ENCODE assay signal across 8 cellular contexts in genomic region chr7:116588225-116588624, GRCh38.
DNase-seq lines count a peak whose midpoint lies in the region; ATAC-seq and TF ChIP-seq lines count a peak whose summit lies in the region.

No MANE protein-coding gene starts in this region.

- H3K36me3 Mint-ChIP-seq in activated naive CD4-positive, alpha-beta T cell treated with anti-CD3 and anti-CD28 coated beads, Interleukin-2, amount 10 ng/mL, durations not matched to agents 7 days and 5 days, result no peaks in the 10 kb centered on the region

- peak; percentile 37 for DNase-seq in activated naive CD4-positive, alpha-beta T cell treated with anti-CD3 and anti-CD28 coated beads, Interleukin-2, amount 10 ng/mL, durations not matched to agents 7 days and 5 days
- no peak for DNase-seq in activated naive CD4-positive, alpha-beta T cell (lab: John Stamatoyannopoulos, UW)
- DNase-seq in RPMI8226, result peak; percentile 62
- peak; percentile 67 for DNase-seq in fibroblast of pulmonary artery (ENCODE audit: low read depth)
- no peak for DNase-seq in upper lobe of right lung
- no peak for DNase-seq in NCI-H82 (lab: John Stamatoyannopoulos, UW)
- DNase-seq in NCI-H526 treated with DMSO at 0.1 percent for 48 hours (lab: John Stamatoyannopoulos, UW), result no peak

- intact Hi-C loops in upper lobe of right lung (cut with DNase I), result loop anchor here (2.0 kb wide), 1 partner anchor 329 kb away; no protein-coding TSS in a partner anchor

- no peaks in the 10 kb centered on the region for H3K36me3 ChIP-seq in upper lobe of right lung

- H3K4me1 ChIP-seq in upper lobe of right lung, result peaks cover 23% of the 10 kb centered on the region

- peak overlapping the region; percentile 15 for H3K27ac ChIP-seq in upper lobe of right lung

- H3K9me3 ChIP-seq in upper lobe of right lung, result no peaks in the 10 kb centered on the region

- H3K4me3 ChIP-seq in fibroblast of pulmonary artery (replicated peaks; ENCODE audit: low read depth, low read length) (no peak overlapping the region), upper lobe of right lung (no peak overlapping the region)

- H3K4me1 Mint-ChIP-seq in activated naive CD4-positive, alpha-beta T cell treated with anti-CD3 and anti-CD28 coated beads, Interleukin-2, amount 10 ng/mL, durations not matched to agents 7 days and 5 days, result peaks cover 27% of the 10 kb centered on the region

- H3K4me3 Mint-ChIP-seq in activated naive CD4-positive, alpha-beta T cell treated with anti-CD3 and anti-CD28 coated beads, Interleukin-2, amount 10 ng/mL, durations not matched to agents 7 days and 5 days, result no peak overlapping the region

- H3K27ac Mint-ChIP-seq in activated naive CD4-positive, alpha-beta T cell treated with anti-CD3 and anti-CD28 coated beads, Interleukin-2, amount 10 ng/mL, durations not matched to agents 7 days and 5 days, result no peak overlapping the region

- no peaks in the 10 kb centered on the region for H3K27me3 ChIP-seq in upper lobe of right lung

- ATAC-seq in HG02763 (IDR thresholded peaks at IDR 0.05; ENCODE audit: unreplicated experiment) (peak; percentile 53), upper lobe of right lung (peak; percentile 30)

- CTCF ChIA-PET in activated naive CD4-positive, alpha-beta T cell treated with anti-CD3 and anti-CD28 coated beads, Interleukin-2, amount 10 ng/mL, durations not matched to agents 7 days and 5 days (lab: Charles Lee), result interaction anchor here (0.5 to 2.5 kb wide), 15 partner anchors 11 to 449 kb away, joined by 3 to 19 read pairs (median 4); no protein-coding TSS in a partner anchor

- TF ChIP-seq CTCF in fibroblast of pulmonary artery (IDR thresholded peaks at IDR 0.05; ENCODE audit: low read length, missing control alignments) (no peak), upper lobe of right lung (IDR thresholded peaks at IDR 0.05) (no peak)

- H3K27me3 Mint-ChIP-seq in activated naive CD4-positive, alpha-beta T cell treated with anti-CD3 and anti-CD28 coated beads, Interleukin-2, amount 10 ng/mL, durations not matched to agents 7 days and 5 days, result peaks cover 11% of the 10 kb centered on the region

- H3K9me3 Mint-ChIP-seq in activated naive CD4-positive, alpha-beta T cell treated with anti-CD3 and anti-CD28 coated beads, Interleukin-2, amount 10 ng/mL, durations not matched to agents 7 days and 5 days, result no peaks in the 10 kb centered on the region

Comparison
In these comparisons a context has a peak if more than half of its experiments do, and no peak if none do; other contexts are left out.
1. DNase-seq: peak in activated naive CD4-positive, alpha-beta T cell treated with anti-CD3 and anti-CD28 coated beads, Interleukin-2, amount 10 ng/mL, durations not matched to agents 7 days and 5 days (single experiment), RPMI8226 (single experiment) and fibroblast of pulmonary artery (single experiment); none in activated naive CD4-positive, alpha-beta T cell (0 of 4), upper lobe of right lung (single experiment), NCI-H82 (single experiment) and NCI-H526 treated with DMSO at 0.1 percent for 48 hours (single experiment).